Comparison of ENCODE assay signal across 12 cellular contexts in the genomic region with DNA sequence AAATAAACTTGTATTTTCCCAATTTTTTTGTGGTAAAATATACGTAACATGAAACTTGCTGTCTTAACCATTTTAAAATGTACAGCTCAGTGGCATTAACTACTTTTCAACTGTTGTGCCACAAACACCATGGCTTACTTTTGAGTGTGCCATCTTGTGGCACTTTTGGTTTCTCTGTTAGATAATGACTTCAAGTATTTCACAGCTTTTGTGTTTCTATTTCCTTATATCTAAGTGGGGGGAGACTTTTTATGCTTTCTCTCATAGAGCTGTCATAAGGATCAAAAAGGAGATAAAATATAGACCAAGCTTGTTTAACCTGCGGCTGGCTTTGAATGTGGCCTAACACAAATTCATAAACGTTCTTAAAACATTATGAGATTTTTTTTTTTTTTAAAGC. TPM values are rescaled to one million over a fixed set of nuclear protein-coding genes. Genes with fewer than 3 reads are reported as not detected.
A peak's percentile ranks its signal among the peaks of the same experiment; 100 is the strongest.
DNase-seq lines count a peak whose midpoint lies in the region; ATAC-seq and TF ChIP-seq lines count a peak whose summit lies in the region.
"Had no signal": no experiment of that assay in that cellular context is flagged by ENCODE, and none has a peak within 500 bp of the region (broad histone marks: within the 10 kb centered on the region; RNA-seq: fewer than 3 reads in every experiment).

No MANE protein-coding gene starts in this region.

- H3K36me3 Mint-ChIP-seq in activated CD4-positive, alpha-beta T cell treated with anti-CD3 and anti-CD28 coated beads, Interleukin-2, amount 10 ng/mL, durations not matched to agents 7 days and 5 days (ENCODE audit: low read depth): peaks cover 73% of the 10 kb centered on the region
- peaks cover 44% of the 10 kb centered on the region for H3K36me3 Mint-ChIP-seq in activated naive CD8-positive, alpha-beta T cell treated with anti-CD3 and anti-CD28 coated beads for 36 hours
- H3K36me3 Mint-ChIP-seq in osteocyte (ENCODE audit: unreplicated experiment): peaks cover 3% of the 10 kb centered on the region

- H3K27ac Mint-ChIP-seq in activated CD4-positive, alpha-beta T cell treated with anti-CD3 and anti-CD28 coated beads, Interleukin-2, amount 10 ng/mL, durations not matched to agents 7 days and 5 days: peak overlapping the region; percentile 84
- H3K27ac Mint-ChIP-seq in activated naive CD8-positive, alpha-beta T cell treated with anti-CD3 and anti-CD28 coated beads for 36 hours: peak overlapping the region; percentile 80
- no peak overlapping the region for H3K27ac Mint-ChIP-seq in osteocyte (ENCODE audit: unreplicated experiment)

- DNase-seq in activated CD4-positive, alpha-beta T cell treated with anti-CD3 and anti-CD28 coated beads, Interleukin-2, amount 10 ng/mL, durations not matched to agents 7 days and 5 days: peak; percentile 40
- no peak for DNase-seq in activated CD4-positive, alpha-beta T cell treated with anti-CD3 and anti-CD28 coated beads, Interleukin-2, amount 50 U/mL, for 48 hours
- DNase-seq in MV-4-11 (lab: John Stamatoyannopoulos, UW) (peak; percentile 40), osteocyte (ENCODE audit: extremely low spot score, unreplicated experiment) (no peak), NCI-H526 treated with DMSO at 0.1 percent for 48 hours (lab: John Stamatoyannopoulos, UW) (no peak)
- no peak for DNase-seq in activated naive CD8-positive, alpha-beta T cell treated with anti-CD3 and anti-CD28 coated beads for 36 hours
- no peak for DNase-seq in NK-92 treated with Interleukin-12 subunit alpha and Interleukin-12 subunit beta, amount 100 ng/mL, for 24 hours (lab: John Stamatoyannopoulos, UW)
- DNase-seq: activated gamma-delta T cell treated with Interleukin-2 at 50 U/mL for 16 hours; caudate nucleus; NCI-H446 treated with DMSO at 0.1 percent for 48 hours; stimulated activated naive CD4-positive, alpha-beta T cell treated with Interleukin-2 at 50 U/mL for 16 hours had no signal

- H3K27me3 Mint-ChIP-seq in activated CD4-positive, alpha-beta T cell treated with anti-CD3 and anti-CD28 coated beads, Interleukin-2, amount 10 ng/mL, durations not matched to agents 7 days and 5 days: no peaks in the 10 kb centered on the region
- H3K27me3 Mint-ChIP-seq in activated naive CD8-positive, alpha-beta T cell treated with anti-CD3 and anti-CD28 coated beads for 36 hours: no peaks in the 10 kb centered on the region
- H3K27me3 Mint-ChIP-seq in osteocyte (ENCODE audit: unreplicated experiment): no peaks in the 10 kb centered on the region

- peaks cover 19% of the 10 kb centered on the region for H3K9me3 Mint-ChIP-seq in activated CD4-positive, alpha-beta T cell treated with anti-CD3 and anti-CD28 coated beads, Interleukin-2, amount 10 ng/mL, durations not matched to agents 7 days and 5 days
- peaks cover 5% of the 10 kb centered on the region for H3K9me3 Mint-ChIP-seq in activated naive CD8-positive, alpha-beta T cell treated with anti-CD3 and anti-CD28 coated beads for 36 hours
- no peaks in the 10 kb centered on the region for H3K9me3 Mint-ChIP-seq in osteocyte (ENCODE audit: unreplicated experiment)

- POLR2A ChIA-PET in activated CD4-positive, alpha-beta T cell treated with anti-CD3 and anti-CD28 coated beads, Interleukin-2, amount 10 ng/mL, durations not matched to agents 7 days and 5 days (lab: Charles Lee): no interaction called here

- H3K4me1 Mint-ChIP-seq in activated CD4-positive, alpha-beta T cell treated with anti-CD3 and anti-CD28 coated beads, Interleukin-2, amount 10 ng/mL, durations not matched to agents 7 days and 5 days: peaks cover 91% of the 10 kb centered on the region
- peaks cover 80% of the 10 kb centered on the region for H3K4me1 Mint-ChIP-seq in activated naive CD8-positive, alpha-beta T cell treated with anti-CD3 and anti-CD28 coated beads for 36 hours
- H3K4me1 Mint-ChIP-seq in osteocyte (ENCODE audit: unreplicated experiment): peaks cover 3% of the 10 kb centered on the region

- TF ChIP-seq CTCF in osteocyte (IDR thresholded peaks at IDR 0.05): peak; percentile 11

- no peak for ATAC-seq in HG03097 (IDR thresholded peaks at IDR 0.05; ENCODE audit: low FRiP score, unreplicated experiment)

- H3K4me3 Mint-ChIP-seq in activated CD4-positive, alpha-beta T cell treated with anti-CD3 and anti-CD28 coated beads, Interleukin-2, amount 10 ng/mL, durations not matched to agents 7 days and 5 days: peak overlapping the region; percentile 12
- H3K4me3 Mint-ChIP-seq in activated naive CD8-positive, alpha-beta T cell treated with anti-CD3 and anti-CD28 coated beads for 36 hours: peak overlapping the region; percentile 26
- no peak overlapping the region for H3K4me3 Mint-ChIP-seq in osteocyte (ENCODE audit: unreplicated experiment)

- CTCF ChIA-PET in activated CD4-positive, alpha-beta T cell treated with anti-CD3 and anti-CD28 coated beads, Interleukin-2, amount 10 ng/mL, durations not matched to agents 7 days and 5 days (lab: Charles Lee): interaction anchor here (0.6 to 2.4 kb wide), 8 partner anchors 8 to 782 kb away, joined by 3 to 5 read pairs (median 4); a partner anchor contains a TSS

RNA-seq across cellular contexts. Expression of a gene that starts 44.3 kb away (rescaled TPM):
- 10 to 100 TPM; 39.9 to 43.3 TPM for total RNA-seq in activated CD4-positive, alpha-beta T cell treated with anti-CD3 and anti-CD28 coated beads, Interleukin-2, amount 10 ng/mL, durations not matched to agents 7 days and 5 days
- 10 to 100 TPM in 1 of 2 experiments, 1 to 10 TPM in 1; 9.5 to 11.2 TPM for total RNA-seq in activated naive CD8-positive, alpha-beta T cell treated with anti-CD3 and anti-CD28 coated beads for 36 hours
- 2.8 and 3.9 TPM in 2 replicates for total RNA-seq in osteocyte

Comparison
In these comparisons a context has a peak if more than half of its experiments do, and no peak if none do; other contexts are left out.
1. DNase-seq: peak in activated CD4-positive, alpha-beta T cell treated with anti-CD3 and anti-CD28 coated beads, Interleukin-2, amount 10 ng/mL, durations not matched to agents 7 days and 5 days (single experiment) and MV-4-11 (single experiment); none in activated CD4-positive, alpha-beta T cell treated with anti-CD3 and anti-CD28 coated beads, Interleukin-2, amount 50 U/mL, for 48 hours (0 of 2), activated naive CD8-positive, alpha-beta T cell treated with anti-CD3 and anti-CD28 coated beads for 36 hours (single experiment), osteocyte (single experiment), NK-92 treated with Interleukin-12 subunit alpha and Interleukin-12 subunit beta, amount 100 ng/mL, for 24 hours (single experiment) and NCI-H526 treated with DMSO at 0.1 percent for 48 hours (single experiment).